Comparison of ENCODE assay signal across 8 cellular contexts in the genomic region with DNA sequence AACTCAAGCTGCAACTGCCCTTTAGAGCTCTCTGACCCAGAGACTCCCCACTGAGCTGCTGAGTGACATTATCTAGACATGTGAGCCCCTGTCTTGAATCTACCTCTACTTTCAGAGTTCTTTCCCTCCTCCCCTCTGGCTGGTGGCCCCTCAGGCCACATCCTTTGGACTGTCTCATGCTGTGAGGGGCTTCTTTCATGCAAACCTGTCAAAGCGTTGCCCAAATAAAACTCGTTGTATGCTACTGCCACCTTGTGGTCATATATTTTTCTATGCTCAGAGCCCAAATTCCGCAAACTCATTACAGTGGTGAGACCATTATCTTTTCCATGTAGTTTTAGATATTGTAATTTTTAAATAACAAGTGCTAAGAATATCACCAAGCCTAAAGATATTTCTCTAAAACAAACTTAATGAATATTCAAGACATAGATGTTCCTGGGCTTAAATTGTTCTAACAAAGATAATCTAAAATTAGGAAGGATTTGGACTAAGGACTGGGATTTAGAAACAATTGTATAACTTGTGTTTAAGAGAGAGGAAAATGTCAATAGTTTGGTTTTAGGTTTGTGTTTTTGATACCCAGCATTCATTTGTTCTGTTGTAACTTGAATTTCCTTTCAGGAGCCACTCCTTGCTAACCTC.
DNase-seq lines count a peak whose midpoint lies in the region; ATAC-seq and TF ChIP-seq lines count a peak whose summit lies in the region.

No MANE protein-coding gene starts in this region.

- H3K27me3 ChIP-seq in DND-41 (ENCODE audit: insufficient read depth, low read length, poor library complexity) = no peaks in the 10 kb centered on the region

- no peak overlapping the region for H3K4me3 ChIP-seq in DND-41 (ENCODE audit: low read depth in 1 of 2, low read length in 2 of 2)
- no peak overlapping the region for H3K4me3 ChIP-seq in fibroblast of villous mesenchyme (ENCODE audit: low read depth, low read length)

- no peaks in the 10 kb centered on the region for H3K36me3 ChIP-seq in DND-41 (ENCODE audit: insufficient read depth, low read length)

- ATAC-seq in DND-41 (ENCODE audit: insufficient read depth, low read depth) (peak; percentile 68; the same call in 2 of the 3 replicates), HG03520 (IDR thresholded peaks at IDR 0.05; ENCODE audit: unreplicated experiment) (no peak), GM21619 (IDR thresholded peaks at IDR 0.05; ENCODE audit: unreplicated experiment) (no peak)

- H3K4me2 ChIP-seq in DND-41 (ENCODE audit: insufficient read depth, low read length) = no peak overlapping the region

- no peaks in the 10 kb centered on the region for H3K9me3 ChIP-seq in DND-41 (ENCODE audit: insufficient read depth, low read length, severe bottlenecking)

- no peaks in the 10 kb centered on the region for H3K79me2 ChIP-seq in DND-41 (ENCODE audit: insufficient read depth, low read length)

- peak; percentile 82 for TF ChIP-seq CTCF in DND-41 (IDR thresholded peaks at IDR 0.05; ENCODE audit: borderline replicate concordance, extremely low read depth, low read length, poor library complexity, severe bottlenecking)
- peak; percentile 58 for TF ChIP-seq CTCF in fibroblast of villous mesenchyme (IDR thresholded peaks at IDR 0.05; ENCODE audit: insufficient read depth, low read depth, low read length)

- no peaks in the 10 kb centered on the region for H3K4me1 ChIP-seq in DND-41 (ENCODE audit: insufficient read depth, low read length)

- H4K20me1 ChIP-seq in DND-41 (ENCODE audit: insufficient read depth, low read length) = no peaks in the 10 kb centered on the region

- no peak overlapping the region for H2AFZ ChIP-seq in DND-41 (ENCODE audit: low read depth, low read length)

- H3K27ac ChIP-seq in DND-41 (ENCODE audit: low read length) = no peak overlapping the region

- DNase-seq in DND-41 = peak; percentile 35
- peak; percentile 30 for DNase-seq in HS-5 (ENCODE audit: low read depth)
- DNase-seq in SHP77 (lab: John Stamatoyannopoulos, UW) = peak; percentile 60 to 64
- peak; percentile 28 for DNase-seq in fibroblast of villous mesenchyme (ENCODE audit: low read depth)
- DNase-seq in stromal cell of bone marrow (ENCODE audit: low read depth) = peak; percentile 2
- DNase-seq in GOT3 (lab: John Stamatoyannopoulos, UW) = no peak

- no peak overlapping the region for H3K9ac ChIP-seq in DND-41 (ENCODE audit: low read depth, low read length)
